23 cellular contexts compared by ENCODE assay signal in the genomic region with DNA sequence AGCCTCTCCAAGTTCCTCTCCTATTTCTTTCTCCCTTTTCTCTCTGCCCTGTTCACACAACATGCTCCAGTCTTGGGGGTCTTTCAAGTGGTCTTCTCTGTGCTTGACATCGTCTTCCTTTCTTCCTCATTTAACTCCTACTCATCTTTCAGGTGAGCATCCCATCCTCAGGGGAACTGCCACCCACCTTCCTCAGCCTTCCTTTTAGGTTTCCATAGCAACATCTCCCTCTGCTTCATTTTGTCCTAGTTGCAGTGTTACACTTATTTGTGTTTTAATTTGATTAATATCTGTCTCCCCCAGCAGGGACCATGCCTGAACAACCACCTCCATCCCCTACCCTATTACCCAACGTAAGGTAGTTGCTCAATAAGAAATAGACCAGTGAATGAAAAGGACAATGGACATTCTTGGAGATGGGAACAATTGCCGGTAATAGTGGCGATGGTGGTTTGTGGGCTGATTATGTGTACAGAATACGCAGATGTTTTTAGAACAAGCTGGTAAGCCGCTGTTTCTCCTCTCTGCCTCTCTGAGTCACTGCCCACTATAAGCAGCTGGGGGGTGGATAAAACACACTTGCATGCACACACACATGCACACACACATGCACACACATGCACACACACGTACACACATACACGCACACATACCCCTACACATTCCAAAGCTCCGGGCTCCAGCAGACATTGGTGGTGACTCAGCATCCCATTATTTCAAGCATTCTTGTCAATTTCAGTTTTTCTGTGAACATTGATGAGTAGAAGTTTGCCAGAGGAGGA.
DNase-seq lines count a peak whose midpoint lies in the region; ATAC-seq, FAIRE-seq and TF ChIP-seq lines count a peak whose summit lies in the region.
"Had no signal": no experiment of that assay in that cellular context is flagged by ENCODE, and none has a peak within 500 bp of the region (broad histone marks: within the 10 kb centered on the region; RNA-seq: fewer than 3 reads in every experiment).

No MANE protein-coding gene starts in this region.

- TF ChIP-seq CTCF in HEK293 (tag by site-specific recombination; IDR thresholded peaks at IDR 0.05) (no peak), PC-3 (conservative IDR thresholded peaks at IDR 0.05; ENCODE audit: low read depth, low read length) (no peak), bronchial epithelial cell (IDR thresholded peaks at IDR 0.05; ENCODE audit: insufficient read depth, low read length, severe bottlenecking) (no peak)

- H3F3A ChIP-seq in PC-3 (ENCODE audit: low read length, unreplicated experiment): no peaks in the 10 kb centered on the region

- H3K4me2 ChIP-seq in PC-3 (ENCODE audit: low read length): peak overlapping the region; percentile 19; the same call in 1 of the 2 replicates

- BruUV-seq in PC-3 (replicated peaks; lab: Mats Ljungman, UMichigan): no TSS peak

- H3K9ac ChIP-seq in PC-3 (ENCODE audit: low read length): no peak overlapping the region

- CTCF ChIA-PET in HEK293 (lab: Yijun Ruan, JAX) (no interaction called here), PC-3 (lab: Charles Lee) (no interaction called here)

- no peak for DNase-seq in PC-3
- DNase-seq in bronchial epithelial cell (ENCODE audit: low read depth): no peak
- peak; percentile 17 for DNase-seq in non-pigmented ciliary epithelial cell (ENCODE audit: low read depth)
- DNase-seq in OCI-M1 (lab: John Stamatoyannopoulos, UW): no peak
- DNase-seq: activated CD4-positive, CD25-positive, alpha-beta regulatory T cell; activated CD8-positive, alpha-beta T cell treated with anti-CD3 and anti-CD28 coated beads, Interleukin-2, amount 10 ng/mL, durations not matched to agents 7 days and 5 days; activated T-cell treated with anti-CD3 and anti-CD28 coated beads, Interleukin-2, amount 50 U/mL, for 24 hours; body of pancreas; CD8-positive, alpha-beta T cell; effector memory CD8-positive, alpha-beta T cell; glutamatergic neuron; left ventricle myocardium inferior; NCI-H1436; stimulated activated CD4-positive, alpha-beta T cell treated with anti-CD3 and anti-CD28 coated beads, Interleukin-4, amount 100 ng/mL, for 1 hour; T-helper 9 cell had no signal

- no peaks in the 10 kb centered on the region for H3K79me2 ChIP-seq in PC-3 (ENCODE audit: low read length)

- ATAC-seq in PC-3: no peak
- no peak for ATAC-seq in GM21360 (IDR thresholded peaks at IDR 0.05; ENCODE audit: unreplicated experiment)
- ATAC-seq in GM18520 (IDR thresholded peaks at IDR 0.05; ENCODE audit: unreplicated experiment): no peak
- ATAC-seq: activated CD8-positive, alpha-beta T cell treated with anti-CD3 and anti-CD28 coated beads, Interleukin-2, amount 10 ng/mL, durations not matched to agents 7 days and 5 days; body of pancreas; CD8-positive, alpha-beta T cell; effector memory CD8-positive, alpha-beta T cell; GM12878; HepG2 had no signal

- H4K20me1 ChIP-seq in PC-3 (ENCODE audit: low read length): no peaks in the 10 kb centered on the region

- H3K4me1 ChIP-seq in HEK293 (ENCODE audit: control insufficient read depth, insufficient read depth, low read length) (0 out of 2 replicates have a peak, but pooled peaks cover 2% of the 10 kb centered on the region), PC-3 (ENCODE audit: insufficient read depth, low read length) (peaks cover 9% of the 10 kb centered on the region; the same call in 1 of the 2 replicates)
- H3K4me1 ChIP-seq: body of pancreas, left ventricle myocardium inferior, prostate gland, tibial nerve had no signal

- peak; percentile 13 for FAIRE-seq in bronchial epithelial cell (lab: Jason Lieb, UNC)
- FAIRE-seq: colon, GM12878, HepG2 had no signal

- no peak overlapping the region for H3K4me3 ChIP-seq in HEK293 (ENCODE audit: low read depth, low read length)
- H3K4me3 ChIP-seq in PC-3 (ENCODE audit: low read length): no peak overlapping the region
- H3K4me3 ChIP-seq in bronchial epithelial cell (ENCODE audit: low read depth, low read length): no peak overlapping the region
- H3K4me3 ChIP-seq: body of pancreas, GM12878, left ventricle myocardium inferior, prostate gland, tibial nerve had no signal

- POLR2A ChIA-PET in HEK293 (lab: Yijun Ruan, JAX): no interaction called here
- POLR2A ChIA-PET in PC-3 (lab: Charles Lee; ENCODE audit: unreplicated experiment): no interaction called here

- intact Hi-C loops in PC-3 (cut with micrococcal nuclease): no loop called here

- H3K36me3 ChIP-seq in HEK293 (ENCODE audit: control insufficient read depth in 2 of 2, insufficient read depth in 1 of 2, low read length in 2 of 2) (no peaks in the 10 kb centered on the region), PC-3 (ENCODE audit: low read depth, low read length) (no peaks in the 10 kb centered on the region), bronchial epithelial cell (ENCODE audit: control insufficient read depth, insufficient read depth, low read length) (no peaks in the 10 kb centered on the region)
- H3K36me3 ChIP-seq: left ventricle myocardium inferior, prostate gland, tibial nerve had no signal

- H3K9me2 ChIP-seq in PC-3 (replicated peaks; ENCODE audit: low read length): no peaks in the 10 kb centered on the region

- H3K27ac ChIP-seq in HEK293 (ENCODE audit: extremely low read depth, low read depth, low read length) (no peak overlapping the region), PC-3 (ENCODE audit: low read length) (no peak overlapping the region)
- H3K27ac ChIP-seq: body of pancreas, left ventricle myocardium inferior, prostate gland, tibial nerve had no signal

- no peaks in the 10 kb centered on the region for H3K9me3 ChIP-seq in HEK293 (ENCODE audit: control insufficient read depth, insufficient read depth, low read depth, low read length)
- H3K9me3 ChIP-seq in PC-3 (ENCODE audit: low read length): no peaks in the 10 kb centered on the region
- H3K9me3 ChIP-seq: body of pancreas, left ventricle myocardium inferior, prostate gland, tibial nerve had no signal

- H3K27me3 ChIP-seq in PC-3 (ENCODE audit: low read length) (peaks cover 45% of the 10 kb centered on the region), bronchial epithelial cell (ENCODE audit: control insufficient read depth, insufficient read depth, low read length) (no peaks in the 10 kb centered on the region)
- H3K27me3 ChIP-seq: body of pancreas, tibial nerve had no signal

- no peak overlapping the region for H2AFZ ChIP-seq in PC-3 (ENCODE audit: low read length)

TF ChIP-seq in HEK293, 187 proteins besides CTCF, POLR2A, EP300 and RAD21:
- no peak for TF ChIP-seq ZNF514 (tag by site-specific recombination; IDR thresholded peaks at IDR 0.05)
- TF ChIP-seq, protein P1, sequence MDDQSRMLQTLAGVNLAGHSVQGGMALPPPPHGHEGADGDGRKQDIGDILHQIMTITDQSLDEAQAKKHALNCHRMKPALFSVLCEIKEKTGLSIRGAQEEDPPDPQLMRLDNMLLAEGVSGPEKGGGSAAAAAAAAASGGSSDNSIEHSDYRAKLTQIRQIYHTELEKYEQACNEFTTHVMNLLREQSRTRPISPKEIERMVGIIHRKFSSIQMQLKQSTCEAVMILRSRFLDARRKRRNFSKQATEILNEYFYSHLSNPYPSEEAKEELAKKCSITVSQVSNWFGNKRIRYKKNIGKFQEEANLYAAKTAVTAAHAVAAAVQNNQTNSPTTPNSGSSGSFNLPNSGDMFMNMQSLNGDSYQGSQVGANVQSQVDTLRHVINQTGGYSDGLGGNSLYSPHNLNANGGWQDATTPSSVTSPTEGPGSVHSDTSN (CRISPR knock-in tag; IDR thresholded peaks at IDR 0.05): no peak
- TF ChIP-seq, protein P2, sequence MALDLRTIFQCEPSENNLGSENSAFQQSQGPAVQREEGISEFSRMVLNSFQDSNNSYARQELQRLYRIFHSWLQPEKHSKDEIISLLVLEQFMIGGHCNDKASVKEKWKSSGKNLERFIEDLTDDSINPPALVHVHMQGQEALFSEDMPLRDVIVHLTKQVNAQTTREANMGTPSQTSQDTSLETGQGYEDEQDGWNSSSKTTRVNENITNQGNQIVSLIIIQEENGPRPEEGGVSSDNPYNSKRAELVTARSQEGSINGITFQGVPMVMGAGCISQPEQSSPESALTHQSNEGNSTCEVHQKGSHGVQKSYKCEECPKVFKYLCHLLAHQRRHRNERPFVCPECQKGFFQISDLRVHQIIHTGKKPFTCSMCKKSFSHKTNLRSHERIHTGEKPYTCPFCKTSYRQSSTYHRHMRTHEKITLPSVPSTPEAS (tag by site-specific recombination; IDR thresholded peaks at IDR 0.05): peak; percentile 87
